8 cellular contexts compared by ENCODE assay signal in the genomic region with DNA sequence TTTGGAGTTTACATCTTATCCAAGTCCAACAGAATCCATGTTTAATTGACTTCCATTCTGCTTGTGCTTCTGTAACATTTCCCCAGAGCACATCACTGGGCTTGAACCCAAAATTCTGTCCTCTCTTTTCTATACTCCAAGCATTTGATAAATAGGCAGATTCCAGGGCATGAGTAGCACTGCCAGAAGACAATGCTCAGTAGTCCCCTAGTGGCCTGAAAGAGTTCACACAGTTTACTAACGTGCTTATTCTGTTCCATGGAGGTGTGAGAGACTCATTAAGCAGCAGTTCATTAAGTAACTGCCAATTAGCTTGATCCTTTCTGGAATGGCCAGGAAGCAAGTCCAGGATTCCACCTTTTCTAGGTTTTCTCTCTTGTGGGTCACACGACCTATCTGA. TPM values are rescaled to one million over a fixed set of nuclear protein-coding genes. Genes with fewer than 3 reads are reported as not detected.
A peak's percentile ranks its signal among the peaks of the same experiment; 100 is the strongest.
DNase-seq lines count a peak whose midpoint lies in the region; ATAC-seq and TF ChIP-seq lines count a peak whose summit lies in the region.

No MANE protein-coding gene starts in this region.

- no peak overlapping the region for H3K27ac Mint-ChIP-seq in chondrocyte (ENCODE audit: unreplicated experiment)

- H3K4me1 Mint-ChIP-seq in chondrocyte (ENCODE audit: low read depth), result no peaks in the 10 kb centered on the region

- H2AK5ac ChIP-seq in mesenchymal stem cell (ENCODE audit: low read length, severe bottlenecking), result no peak overlapping the region

- no peak overlapping the region for H2BK15ac ChIP-seq in mesenchymal stem cell (ENCODE audit: low read depth, poor library complexity, severe bottlenecking)

- H3K4me3 ChIP-seq in GM06990 (replicated peaks; ENCODE audit: low read depth, low read length) (no peak overlapping the region), mesenchymal stem cell (ENCODE audit: insufficient read depth in 1 of 2, low read depth in 1 of 2, low read length in 2 of 2) (no peak overlapping the region)
- H3K4me3 ChIP-seq in Jurkat, Clone E6-1 (ENCODE audit: low read length), result no peak overlapping the region

- no peak overlapping the region for H2BK120ac ChIP-seq in mesenchymal stem cell (ENCODE audit: low read depth, low read length)

- DNase-seq in GM06990 (ENCODE audit: extremely low read depth, insufficient read length) (no peak), chondrocyte (ENCODE audit: low spot score) (no peak), NCI-H187 treated with DMSO at 0.1 percent for 48 hours (lab: John Stamatoyannopoulos, UW) (no peak), mesenchymal stem cell (no peak), NCI-H2196 (lab: John Stamatoyannopoulos, UW; ENCODE audit: unreplicated experiment) (no peak), T1000 (lab: John Stamatoyannopoulos, UW) (no peak)
- DNase-seq in Jurkat, Clone E6-1 (ENCODE audit: low read depth, low spot score), result peak; percentile 20

- no peaks in the 10 kb centered on the region for H3K4me1 ChIP-seq in mesenchymal stem cell (ENCODE audit: control insufficient read depth, insufficient read depth, low read depth, low read length)

- H4K8ac ChIP-seq in mesenchymal stem cell (ENCODE audit: low read length), result no peak overlapping the region

- TF ChIP-seq CTCF in GM06990 (IDR thresholded peaks at IDR 0.05; ENCODE audit: insufficient read depth, low read length, poor library complexity, severe bottlenecking) (peak; percentile 72), chondrocyte (IDR thresholded peaks at IDR 0.05) (peak; percentile 44)

- no peak overlapping the region for H3K18ac ChIP-seq in mesenchymal stem cell (ENCODE audit: low read depth in 1 of 2, low read length in 2 of 2)

- H3K27me3 Mint-ChIP-seq in chondrocyte (ENCODE audit: low read depth), result peaks cover 6% of the 10 kb centered on the region

- H3K36me3 ChIP-seq in GM06990 (ENCODE audit: control insufficient read depth, insufficient read depth, low read length) (no peaks in the 10 kb centered on the region), mesenchymal stem cell (ENCODE audit: control insufficient read depth in 1 of 2, insufficient read depth in 2 of 2, low read depth in 1 of 2, low read length in 2 of 2) (no peaks in the 10 kb centered on the region)

- H3K4me3 Mint-ChIP-seq in chondrocyte (ENCODE audit: unreplicated experiment), result no peak overlapping the region

- WGBS in mesenchymal stem cell, result 13% methylated on average over 2 of the region's 2 CpGs

- H4K91ac ChIP-seq in mesenchymal stem cell (ENCODE audit: low read length), result no peak overlapping the region

- peak; percentile 85 for ATAC-seq in GM21529 (IDR thresholded peaks at IDR 0.05; ENCODE audit: unreplicated experiment)

- H3K9ac ChIP-seq in mesenchymal stem cell (ENCODE audit: low read length), result no peak overlapping the region

- no peak overlapping the region for H3K27ac ChIP-seq in mesenchymal stem cell (ENCODE audit: low read length, poor library complexity, severe bottlenecking)

- no peaks in the 10 kb centered on the region for H3K9me3 Mint-ChIP-seq in chondrocyte (ENCODE audit: low read depth)

- H3K9me3 ChIP-seq in mesenchymal stem cell (ENCODE audit: control insufficient read depth, low read length), result no peaks in the 10 kb centered on the region

- H3K23ac ChIP-seq in mesenchymal stem cell (ENCODE audit: low read length in 2 of 2), result no peak overlapping the region

- no peak overlapping the region for H2AFZ ChIP-seq in mesenchymal stem cell (ENCODE audit: low read depth, low read length)

- no peak overlapping the region for H3K4me2 ChIP-seq in mesenchymal stem cell (ENCODE audit: low read length, poor library complexity, severe bottlenecking)

- no peak overlapping the region for H2BK12ac ChIP-seq in mesenchymal stem cell (ENCODE audit: low read length in 2 of 2)

- no peak overlapping the region for H3K4ac ChIP-seq in mesenchymal stem cell (ENCODE audit: low read depth in 1 of 2, low read length in 2 of 2)

- H3K27me3 ChIP-seq in GM06990 (replicated peaks; ENCODE audit: control insufficient read depth, insufficient read depth, low read length) (no peaks in the 10 kb centered on the region), mesenchymal stem cell (ENCODE audit: control insufficient read depth in 1 of 2, insufficient read depth in 1 of 2, low read length in 2 of 2) (no peaks in the 10 kb centered on the region)

- H3K14ac ChIP-seq in mesenchymal stem cell (ENCODE audit: low read length in 2 of 2), result no peak overlapping the region

- H3K79me1 ChIP-seq in mesenchymal stem cell (replicated peaks; ENCODE audit: low read length, poor library complexity, severe bottlenecking), result no peaks in the 10 kb centered on the region

- no peak overlapping the region for H2BK5ac ChIP-seq in mesenchymal stem cell (ENCODE audit: low read depth, low read length, poor library complexity, severe bottlenecking)

- H3K36me3 Mint-ChIP-seq in chondrocyte (ENCODE audit: low read depth), result no peaks in the 10 kb centered on the region

RNA-seq across cellular contexts. Expression of a gene that starts 9.4 kb away (rescaled TPM):
- not detected for polyA plus RNA-seq in Jurkat, Clone E6-1 (2012; ENCODE audit: insufficient read depth, insufficient read length)
- total RNA-seq in chondrocyte, result not detected in 3 replicates
- not detected for polyA plus RNA-seq in mesenchymal stem cell (2013, experiment 1 of 2)
- polyA plus RNA-seq in mesenchymal stem cell (2013, experiment 2 of 2), result not detected
